9 cellular contexts compared by ENCODE assay signal in genomic region chr2:200156140-200156858, GRCh38.
A peak's percentile ranks its signal among the peaks of the same experiment; 100 is the strongest.
DNase-seq lines count a peak whose midpoint lies in the region; ATAC-seq and TF ChIP-seq lines count a peak whose summit lies in the region.
"Had no signal": no experiment of that assay in that cellular context is flagged by ENCODE, and none has a peak within 500 bp of the region (broad histone marks: within the 10 kb centered on the region; RNA-seq: fewer than 3 reads in every experiment).

No MANE protein-coding gene starts in this region.

- H3K36me3 Mint-ChIP-seq in CD4-positive, CD25-positive, alpha-beta regulatory T cell, result no peaks in the 10 kb centered on the region
- no peaks in the 10 kb centered on the region for H3K36me3 Mint-ChIP-seq in Caco-2 (ENCODE audit: insufficient read depth, unreplicated experiment)
- H3K36me3 Mint-ChIP-seq: activated naive CD8-positive, alpha-beta T cell treated with anti-CD3 and anti-CD28 coated beads, Interleukin-2, amount 10 ng/mL, durations not matched to agents 7 days and 5 days had no signal

- TF ChIP-seq CTCF in RWPE1 (conservative IDR thresholded peaks at IDR 0.05; ENCODE audit: low read depth), result no peak
- TF ChIP-seq CTCF in fibroblast of lung (conservative IDR thresholded peaks at IDR 0.05 in 1 of 2, IDR thresholded peaks at IDR 0.05 in 1 of 2; ENCODE audit: low read depth in 1 of 2, low read length in 2 of 2), result no peak
- TF ChIP-seq CTCF in osteoblast (IDR thresholded peaks at IDR 0.05; ENCODE audit: extremely low read depth, low read depth, low read length), result no peak
- no peak for TF ChIP-seq CTCF in Caco-2 (IDR thresholded peaks at IDR 0.05; ENCODE audit: insufficient read depth in 1 of 2, low read depth in 1 of 2, low read length in 1 of 2, severe bottlenecking in 1 of 2, unreplicated experiment in 1 of 2)

- H2AFZ ChIP-seq in fibroblast of lung (ENCODE audit: low read length), result peak overlapping the region; percentile 12
- peak overlapping the region; percentile 47 for H2AFZ ChIP-seq in osteoblast (ENCODE audit: low read length)

- H3K27ac Mint-ChIP-seq in CD4-positive, CD25-positive, alpha-beta regulatory T cell, result no peak overlapping the region
- no peak overlapping the region for H3K27ac Mint-ChIP-seq in Caco-2 (ENCODE audit: unreplicated experiment)
- H3K27ac Mint-ChIP-seq: activated naive CD8-positive, alpha-beta T cell treated with anti-CD3 and anti-CD28 coated beads, Interleukin-2, amount 10 ng/mL, durations not matched to agents 7 days and 5 days had no signal

- no peaks in the 10 kb centered on the region for H3K27me3 Mint-ChIP-seq in CD4-positive, CD25-positive, alpha-beta regulatory T cell
- H3K27me3 Mint-ChIP-seq in Caco-2 (ENCODE audit: insufficient read depth, unreplicated experiment), result no peaks in the 10 kb centered on the region

- no TSS peak for BruUV-seq in Caco-2 (replicated peaks; lab: Mats Ljungman, UMichigan)

- no peak overlapping the region for H3K9ac ChIP-seq in fibroblast of lung (ENCODE audit: insufficient read depth, low read length)

- H3K4me1 ChIP-seq in CD4-positive, CD25-positive, alpha-beta regulatory T cell (ENCODE audit: control insufficient read depth, insufficient read depth, low read length, poor library complexity, severe bottlenecking), result no peaks in the 10 kb centered on the region
- no peaks in the 10 kb centered on the region for H3K4me1 ChIP-seq in fibroblast of lung (ENCODE audit: control insufficient read depth, extremely low read depth, insufficient read depth, low read length)
- H3K4me1 ChIP-seq in osteoblast (ENCODE audit: insufficient read depth, low read length), result peaks cover 20% of the 10 kb centered on the region
- H3K4me1 ChIP-seq in Caco-2, result peaks cover 24% of the 10 kb centered on the region; the same call in 1 of the 2 replicates

- intact Hi-C loops in Caco-2 (cut with micrococcal nuclease; ENCODE audit: unreplicated experiment), result no loop called here

- POLR2A ChIA-PET in RWPE1 (lab: Yijun Ruan, JAX; ENCODE audit: low non-redundant PET), result no interaction called here
- POLR2A ChIA-PET in Caco-2 (lab: Charles Lee), result no interaction called here

- no peaks in the 10 kb centered on the region for H4K20me1 ChIP-seq in fibroblast of lung (ENCODE audit: control insufficient read depth, extremely low read depth, insufficient read depth, low read length)
- H4K20me1 ChIP-seq in osteoblast (ENCODE audit: insufficient read depth, low read length), result no peaks in the 10 kb centered on the region

- peaks cover 0 to 2% (median 0%) of the 10 kb centered on the region in 4 donors for H3K4me1 Mint-ChIP-seq in CD4-positive, CD25-positive, alpha-beta regulatory T cell
- H3K4me1 Mint-ChIP-seq in Caco-2 (ENCODE audit: low read depth, unreplicated experiment), result peaks cover 20% of the 10 kb centered on the region
- H3K4me1 Mint-ChIP-seq: activated naive CD8-positive, alpha-beta T cell treated with anti-CD3 and anti-CD28 coated beads, Interleukin-2, amount 10 ng/mL, durations not matched to agents 7 days and 5 days had no signal

- CTCF ChIA-PET in RWPE1 (lab: Yijun Ruan, JAX), result interaction anchor here (0.6 to 1.1 kb wide), 2 partner anchors 16 to 149 kb away, joined by 3 to 4 read pairs; no protein-coding TSS in a partner anchor
- CTCF ChIA-PET in Caco-2 (lab: Charles Lee), result no interaction called here

- no peak for ATAC-seq in CD4-positive, CD25-positive, alpha-beta regulatory T cell (ENCODE audit: low read depth in 2 of 2)
- no peak for ATAC-seq in HG03521 (IDR thresholded peaks at IDR 0.05; ENCODE audit: unreplicated experiment)

- H3K27me3 ChIP-seq in CD4-positive, CD25-positive, alpha-beta regulatory T cell (ENCODE audit: control insufficient read depth, insufficient read depth, low read length), result peaks cover 2% of the 10 kb centered on the region
- no peaks in the 10 kb centered on the region for H3K27me3 ChIP-seq in fibroblast of lung (ENCODE audit: control insufficient read depth, insufficient read depth, low read length)
- H3K27me3 ChIP-seq in osteoblast (ENCODE audit: insufficient read depth, low read length), result no peaks in the 10 kb centered on the region
- no peaks in the 10 kb centered on the region for H3K27me3 ChIP-seq in Caco-2 (replicated peaks; ENCODE audit: control insufficient read depth, insufficient read depth, low read length)

- H3K4me3 Mint-ChIP-seq in CD4-positive, CD25-positive, alpha-beta regulatory T cell, result no peak overlapping the region
- H3K4me3 Mint-ChIP-seq in Caco-2 (ENCODE audit: unreplicated experiment), result no peak overlapping the region
- H3K4me3 Mint-ChIP-seq: activated naive CD8-positive, alpha-beta T cell treated with anti-CD3 and anti-CD28 coated beads, Interleukin-2, amount 10 ng/mL, durations not matched to agents 7 days and 5 days had no signal

- H3K4me2 ChIP-seq in fibroblast of lung (ENCODE audit: extremely low read depth, insufficient read depth, low read length), result peak overlapping the region; percentile 59
- H3K4me2 ChIP-seq in osteoblast (ENCODE audit: insufficient read depth, low read length), result peak overlapping the region; percentile 72

- H3K9me3 ChIP-seq in CD4-positive, CD25-positive, alpha-beta regulatory T cell (ENCODE audit: control insufficient read depth in 2 of 2, low read length in 2 of 2), result peaks cover 0 to under 1% of the 10 kb centered on the region in 2 experiments
- H3K9me3 ChIP-seq in fibroblast of lung (ENCODE audit: control insufficient read depth, insufficient read depth, low read depth, low read length) (no peaks in the 10 kb centered on the region), osteoblast (ENCODE audit: low read depth, low read length) (no peaks in the 10 kb centered on the region), Caco-2 (peaks cover 17% of the 10 kb centered on the region)

- peaks cover 0 to 8% (median 2%) of the 10 kb centered on the region in 7 donors for H3K9me3 Mint-ChIP-seq in CD4-positive, CD25-positive, alpha-beta regulatory T cell
- H3K9me3 Mint-ChIP-seq in Caco-2 (ENCODE audit: unreplicated experiment), result peaks cover 20% of the 10 kb centered on the region

- H3K36me3 ChIP-seq in CD4-positive, CD25-positive, alpha-beta regulatory T cell (ENCODE audit: control insufficient read depth, insufficient read depth, low read length), result no peaks in the 10 kb centered on the region
- no peaks in the 10 kb centered on the region for H3K36me3 ChIP-seq in fibroblast of lung (ENCODE audit: control insufficient read depth, insufficient read depth, low read length)
- H3K36me3 ChIP-seq in osteoblast (ENCODE audit: insufficient read depth, low read length), result no peaks in the 10 kb centered on the region
- no peaks in the 10 kb centered on the region for H3K36me3 ChIP-seq in Caco-2 (ENCODE audit: control insufficient read depth, insufficient read depth, low read length)

- no peak overlapping the region for H3K27ac ChIP-seq in CD4-positive, CD25-positive, alpha-beta regulatory T cell (ENCODE audit: insufficient read depth, low read length, poor library complexity, severe bottlenecking)
- H3K27ac ChIP-seq in RWPE1 (no peak overlapping the region), fibroblast of lung (ENCODE audit: insufficient read depth, low read length) (no peak overlapping the region), osteoblast (ENCODE audit: low read depth, low read length) (peak overlapping the region; percentile 53)

- no peaks in the 10 kb centered on the region for H3K79me2 ChIP-seq in fibroblast of lung (ENCODE audit: control insufficient read depth, insufficient read depth, low read length)
- no peaks in the 10 kb centered on the region for H3K79me2 ChIP-seq in osteoblast (ENCODE audit: insufficient read depth, low read length)

- H3K4me3 ChIP-seq in CD4-positive, CD25-positive, alpha-beta regulatory T cell (ENCODE audit: low read depth, low read length), result peak overlapping the region; percentile 23
- H3K4me3 ChIP-seq in fibroblast of lung (replicated peaks in 1 of 4; ENCODE audit: control extremely low read depth in 1 of 4, insufficient read depth in 1 of 4, low read depth in 3 of 4, low read length in 4 of 4), result peak overlapping the region; percentile 39 to 73 (median 44)
- peak overlapping the region; percentile 69 for H3K4me3 ChIP-seq in osteoblast (ENCODE audit: insufficient read depth, low read length)
- H3K4me3 ChIP-seq in Caco-2 (ENCODE audit: low read depth, low read length), result no peak overlapping the region

- DNase-seq in CD4-positive, CD25-positive, alpha-beta regulatory T cell, result no peak
- DNase-seq in RWPE1 (ENCODE audit: low spot score), result peak; percentile 82
- peak; percentile 83 to 96 for DNase-seq in fibroblast of lung (ENCODE audit: low read depth in 2 of 2)
- peak; percentile 35 for DNase-seq in osteoblast (ENCODE audit: insufficient read length, low spot score, missing footprints)
- no peak for DNase-seq in Caco-2
- DNase-seq in ecto neural progenitor cell (ENCODE audit: low spot score), result no peak
- DNase-seq in activated naive CD4-positive, alpha-beta T cell (lab: John Stamatoyannopoulos, UW), result no peak
- DNase-seq: activated naive CD8-positive, alpha-beta T cell treated with anti-CD3 and anti-CD28 coated beads, Interleukin-2, amount 10 ng/mL, durations not matched to agents 7 days and 5 days had no signal

Comparison
In these comparisons a context has a peak if more than half of its experiments do, and no peak if none do; other contexts are left out.
1. DNase-seq: peak in RWPE1 (single experiment), fibroblast of lung (2 of 2) and osteoblast (single experiment); none in CD4-positive, CD25-positive, alpha-beta regulatory T cell (0 of 3), Caco-2 (0 of 2), ecto neural progenitor cell (single experiment) and activated naive CD4-positive, alpha-beta T cell (0 of 4).